Comparison of ENCODE assay signal across 1 cellular context in the genomic region with DNA sequence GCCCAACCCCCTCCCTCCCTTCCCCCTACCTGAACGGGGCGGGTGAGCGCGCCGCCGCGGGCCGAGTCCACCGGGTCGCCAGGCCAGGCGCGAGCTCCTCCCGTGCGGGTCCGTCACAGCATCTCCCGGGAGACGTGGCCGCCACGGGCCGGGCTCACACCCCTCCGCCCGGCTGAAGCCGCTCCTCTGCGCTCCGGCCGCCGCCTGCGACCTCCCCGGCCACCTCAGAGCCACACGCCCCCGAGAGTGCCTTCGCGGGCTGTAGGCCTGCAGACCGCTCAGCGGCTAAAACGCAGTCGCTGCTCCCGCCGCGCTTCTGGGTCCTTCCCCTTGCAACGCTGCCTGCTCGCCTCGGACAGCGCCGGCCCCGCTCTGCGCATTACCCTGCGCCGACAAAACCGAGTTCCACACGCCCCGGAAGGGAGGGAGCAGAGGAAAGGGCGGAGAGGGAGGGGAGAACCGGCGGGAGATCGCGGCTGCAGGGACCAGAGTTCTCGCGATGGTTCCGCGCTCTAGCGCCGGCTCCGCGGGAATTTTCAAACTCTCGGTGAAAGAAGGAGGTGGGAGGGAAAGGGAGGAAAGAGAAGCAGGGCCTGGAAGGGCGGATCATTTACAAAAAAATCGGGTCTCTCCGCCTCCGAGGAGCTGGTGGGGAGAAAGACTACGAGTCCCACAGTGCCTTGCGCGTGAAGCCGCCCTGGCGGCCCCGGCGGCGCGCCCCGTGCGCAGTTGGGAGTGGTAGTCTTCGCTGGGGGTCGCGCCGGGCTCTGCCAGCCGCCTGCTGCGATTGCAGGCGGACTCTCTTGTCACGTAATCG.
TF ChIP-seq lines count a peak whose summit lies in the region.

Gene AHCTF1, minus strand, starts transcription at position 400 of the 817 bp plus-strand sequence. CDS start 13,578 bp downstream, outside the sequence.

TF ChIP-seq in HepG2, 621 proteins besides CTCF, POLR2A, EP300 and RAD21 (continued from another document and continues in another):
- TF ChIP-seq, protein P1, sequence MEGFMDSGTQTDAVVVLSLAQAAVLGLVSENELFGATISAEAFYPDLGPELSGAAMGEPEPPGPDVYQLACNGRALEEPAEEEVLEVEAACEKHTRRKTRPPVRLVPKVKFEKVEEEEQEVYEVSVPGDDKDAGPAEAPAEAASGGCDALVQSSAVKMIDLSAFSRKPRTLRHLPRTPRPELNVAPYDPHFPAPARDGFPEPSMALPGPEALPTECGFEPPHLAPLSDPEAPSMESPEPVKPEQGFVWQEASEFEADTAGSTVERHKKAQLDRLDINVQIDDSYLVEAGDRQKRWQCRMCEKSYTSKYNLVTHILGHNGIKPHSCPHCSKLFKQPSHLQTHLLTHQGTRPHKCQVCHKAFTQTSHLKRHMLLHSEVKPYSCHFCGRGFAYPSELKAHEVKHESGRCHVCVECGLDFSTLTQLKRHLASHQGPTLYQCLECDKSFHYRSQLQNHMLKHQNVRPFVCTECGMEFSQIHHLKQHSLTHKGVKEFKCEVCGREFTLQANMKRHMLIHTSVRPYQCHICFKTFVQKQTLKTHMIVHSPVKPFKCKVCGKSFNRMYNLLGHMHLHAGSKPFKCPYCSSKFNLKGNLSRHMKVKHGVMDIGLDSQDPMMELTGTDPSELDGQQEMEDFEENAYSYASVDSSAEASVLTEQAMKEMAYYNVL (CRISPR knock-in tag; IDR thresholded peaks at IDR 0.05; ENCODE audit: borderline replicate concordance): peak; percentile 93
- no peak for TF ChIP-seq KDM1A (CRISPR knock-in tag; IDR thresholded peaks at IDR 0.05)
- TF ChIP-seq CCDC6 (CRISPR knock-in tag; IDR thresholded peaks at IDR 0.05): 0 out of 2 replicates have a peak, but pooled peaks have one; percentile 51
- no peak for TF ChIP-seq DMTF1 (CRISPR knock-in tag; IDR thresholded peaks at IDR 0.05)
- TF ChIP-seq ADNP (CRISPR knock-in tag; IDR thresholded peaks at IDR 0.05): no peak
- TF ChIP-seq MATR3 (CRISPR knock-in tag; IDR thresholded peaks at IDR 0.05): no peak
- peak; percentile 63; the same call in 1 of the 2 replicates for TF ChIP-seq SP140L (CRISPR knock-in tag; IDR thresholded peaks at IDR 0.05; ENCODE audit: borderline replicate concordance)
- no peak for TF ChIP-seq RELA (CRISPR knock-in tag; IDR thresholded peaks at IDR 0.05)
- TF ChIP-seq AKAP8 (CRISPR knock-in tag; IDR thresholded peaks at IDR 0.05): no peak; the same call in 1 of the 2 replicates
- TF ChIP-seq NFYC (CRISPR knock-in tag; IDR thresholded peaks at IDR 0.05): no peak; the same call in 1 of the 2 replicates
- TF ChIP-seq MXD1 (CRISPR knock-in tag; IDR thresholded peaks at IDR 0.05): peak; percentile 67; the same call in 1 of the 2 replicates
- TF ChIP-seq, protein P2, sequence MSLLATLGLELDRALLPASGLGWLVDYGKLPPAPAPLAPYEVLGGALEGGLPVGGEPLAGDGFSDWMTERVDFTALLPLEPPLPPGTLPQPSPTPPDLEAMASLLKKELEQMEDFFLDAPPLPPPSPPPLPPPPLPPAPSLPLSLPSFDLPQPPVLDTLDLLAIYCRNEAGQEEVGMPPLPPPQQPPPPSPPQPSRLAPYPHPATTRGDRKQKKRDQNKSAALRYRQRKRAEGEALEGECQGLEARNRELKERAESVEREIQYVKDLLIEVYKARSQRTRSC (CRISPR knock-in tag; IDR thresholded peaks at IDR 0.05; ENCODE audit: low read depth): no peak
- TF ChIP-seq ZNF234 (CRISPR knock-in tag; conservative IDR thresholded peaks at IDR 0.05): no peak
- no peak for TF ChIP-seq ZNF232 (CRISPR knock-in tag; IDR thresholded peaks at IDR 0.05; ENCODE audit: borderline replicate concordance)
- TF ChIP-seq, protein P3, sequence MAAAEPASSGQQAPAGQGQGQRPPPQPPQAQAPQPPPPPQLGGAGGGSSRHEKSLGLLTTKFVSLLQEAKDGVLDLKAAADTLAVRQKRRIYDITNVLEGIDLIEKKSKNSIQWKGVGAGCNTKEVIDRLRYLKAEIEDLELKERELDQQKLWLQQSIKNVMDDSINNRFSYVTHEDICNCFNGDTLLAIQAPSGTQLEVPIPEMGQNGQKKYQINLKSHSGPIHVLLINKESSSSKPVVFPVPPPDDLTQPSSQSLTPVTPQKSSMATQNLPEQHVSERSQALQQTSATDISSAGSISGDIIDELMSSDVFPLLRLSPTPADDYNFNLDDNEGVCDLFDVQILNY (CRISPR knock-in tag; conservative IDR thresholded peaks at IDR 0.05): peak; percentile 98
- TF ChIP-seq, protein P4, sequence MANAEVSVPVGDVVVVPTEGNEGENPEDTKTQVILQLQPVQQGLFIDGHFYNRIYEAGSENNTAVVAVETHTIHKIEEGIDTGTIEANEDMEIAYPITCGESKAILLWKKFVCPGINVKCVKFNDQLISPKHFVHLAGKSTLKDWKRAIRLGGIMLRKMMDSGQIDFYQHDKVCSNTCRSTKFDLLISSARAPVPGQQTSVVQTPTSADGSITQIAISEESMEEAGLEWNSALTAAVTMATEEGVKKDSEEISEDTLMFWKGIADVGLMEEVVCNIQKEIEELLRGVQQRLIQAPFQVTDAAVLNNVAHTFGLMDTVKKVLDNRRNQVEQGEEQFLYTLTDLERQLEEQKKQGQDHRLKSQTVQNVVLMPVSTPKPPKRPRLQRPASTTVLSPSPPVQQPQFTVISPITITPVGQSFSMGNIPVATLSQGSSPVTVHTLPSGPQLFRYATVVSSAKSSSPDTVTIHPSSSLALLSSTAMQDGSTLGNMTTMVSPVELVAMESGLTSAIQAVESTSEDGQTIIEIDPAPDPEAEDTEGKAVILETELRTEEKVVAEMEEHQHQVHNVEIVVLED (CRISPR knock-in tag; IDR thresholded peaks at IDR 0.05; ENCODE audit: borderline replicate concordance): peak; percentile 79; the same call in 1 of the 2 replicates
- no peak; the same call in 1 of the 2 replicates for TF ChIP-seq ZNF12 (CRISPR knock-in tag; IDR thresholded peaks at IDR 0.05)
- TF ChIP-seq ZNF605 (CRISPR knock-in tag; IDR thresholded peaks at IDR 0.05): peak; percentile 81
- TF ChIP-seq ATF2 (CRISPR knock-in tag; IDR thresholded peaks at IDR 0.05): no peak
- 0 out of 2 replicates have a peak, but pooled peaks have one; percentile 21 for TF ChIP-seq HNRNPL (IDR thresholded peaks at IDR 0.05; ENCODE audit: low read depth, low read length)
- no peak for TF ChIP-seq CBX2 (IDR thresholded peaks at IDR 0.05; ENCODE audit: low read depth, low read length)
- no peak for TF ChIP-seq CBX2 (CRISPR knock-in tag; IDR thresholded peaks at IDR 0.05; ENCODE audit: low read depth)
- TF ChIP-seq, protein P5, sequence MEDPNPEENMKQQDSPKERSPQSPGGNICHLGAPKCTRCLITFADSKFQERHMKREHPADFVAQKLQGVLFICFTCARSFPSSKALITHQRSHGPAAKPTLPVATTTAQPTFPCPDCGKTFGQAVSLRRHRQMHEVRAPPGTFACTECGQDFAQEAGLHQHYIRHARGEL (CRISPR knock-in tag; IDR thresholded peaks at IDR 0.05): 0 out of 2 replicates have a peak, but pooled peaks have one; percentile 31
- peak; percentile 71 for TF ChIP-seq MYC (CRISPR knock-in tag; IDR thresholded peaks at IDR 0.05; ENCODE audit: borderline replicate concordance)
- TF ChIP-seq, protein P6, sequence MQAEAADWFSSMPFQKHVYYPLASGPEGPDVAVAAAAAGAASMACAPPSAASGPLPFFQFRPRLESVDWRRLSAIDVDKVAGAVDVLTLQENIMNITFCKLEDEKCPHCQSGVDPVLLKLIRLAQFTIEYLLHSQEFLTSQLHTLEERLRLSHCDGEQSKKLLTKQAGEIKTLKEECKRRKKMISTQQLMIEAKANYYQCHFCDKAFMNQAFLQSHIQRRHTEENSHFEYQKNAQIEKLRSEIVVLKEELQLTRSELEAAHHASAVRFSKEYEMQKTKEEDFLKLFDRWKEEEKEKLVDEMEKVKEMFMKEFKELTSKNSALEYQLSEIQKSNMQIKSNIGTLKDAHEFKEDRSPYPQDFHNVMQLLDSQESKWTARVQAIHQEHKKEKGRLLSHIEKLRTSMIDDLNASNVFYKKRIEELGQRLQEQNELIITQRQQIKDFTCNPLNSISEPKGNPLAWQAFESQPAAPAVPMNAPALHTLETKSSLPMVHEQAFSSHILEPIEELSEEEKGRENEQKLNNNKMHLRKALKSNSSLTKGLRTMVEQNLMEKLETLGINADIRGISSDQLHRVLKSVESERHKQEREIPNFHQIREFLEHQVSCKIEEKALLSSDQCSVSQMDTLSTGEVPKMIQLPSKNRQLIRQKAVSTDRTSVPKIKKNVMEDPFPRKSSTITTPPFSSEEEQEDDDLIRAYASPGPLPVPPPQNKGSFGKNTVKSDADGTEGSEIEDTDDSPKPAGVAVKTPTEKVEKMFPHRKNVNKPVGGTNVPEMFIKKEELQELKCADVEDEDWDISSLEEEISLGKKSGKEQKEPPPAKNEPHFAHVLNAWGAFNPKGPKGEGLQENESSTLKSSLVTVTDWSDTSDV (CRISPR knock-in tag; IDR thresholded peaks at IDR 0.05): peak; percentile 30; the same call in 1 of the 2 replicates
- no peak for TF ChIP-seq ZNF44 (CRISPR knock-in tag; IDR thresholded peaks at IDR 0.05)
- no peak; the same call in none of the 2 replicates for TF ChIP-seq ZNF589 (CRISPR knock-in tag; conservative IDR thresholded peaks at IDR 0.05)
- TF ChIP-seq, protein P7, sequence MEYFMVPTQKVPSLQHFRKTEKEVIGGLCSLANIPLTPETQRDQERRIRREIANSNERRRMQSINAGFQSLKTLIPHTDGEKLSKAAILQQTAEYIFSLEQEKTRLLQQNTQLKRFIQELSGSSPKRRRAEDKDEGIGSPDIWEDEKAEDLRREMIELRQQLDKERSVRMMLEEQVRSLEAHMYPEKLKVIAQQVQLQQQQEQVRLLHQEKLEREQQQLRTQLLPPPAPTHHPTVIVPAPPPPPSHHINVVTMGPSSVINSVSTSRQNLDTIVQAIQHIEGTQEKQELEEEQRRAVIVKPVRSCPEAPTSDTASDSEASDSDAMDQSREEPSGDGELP (IDR thresholded peaks at IDR 0.05; ENCODE audit: borderline replicate concordance, low read depth): peak; percentile 62; the same call in 1 of the 2 replicates
- peak; percentile 32 to 90; a peak in 1 of 4 replicates for TF ChIP-seq KLF16 (CRISPR knock-in tag; IDR thresholded peaks at IDR 0.05)
- TF ChIP-seq PPARG (CRISPR knock-in tag; conservative IDR thresholded peaks at IDR 0.05): peak; percentile 13; the same call in 1 of the 2 replicates
- peak; percentile 75; the same call in 1 of the 2 replicates for TF ChIP-seq ZNF567 (CRISPR knock-in tag; IDR thresholded peaks at IDR 0.05; ENCODE audit: borderline replicate concordance)
- peak; percentile 28; the same call in 1 of the 2 replicates for TF ChIP-seq RNF219 (CRISPR knock-in tag; IDR thresholded peaks at IDR 0.05)
- TF ChIP-seq, protein P8, sequence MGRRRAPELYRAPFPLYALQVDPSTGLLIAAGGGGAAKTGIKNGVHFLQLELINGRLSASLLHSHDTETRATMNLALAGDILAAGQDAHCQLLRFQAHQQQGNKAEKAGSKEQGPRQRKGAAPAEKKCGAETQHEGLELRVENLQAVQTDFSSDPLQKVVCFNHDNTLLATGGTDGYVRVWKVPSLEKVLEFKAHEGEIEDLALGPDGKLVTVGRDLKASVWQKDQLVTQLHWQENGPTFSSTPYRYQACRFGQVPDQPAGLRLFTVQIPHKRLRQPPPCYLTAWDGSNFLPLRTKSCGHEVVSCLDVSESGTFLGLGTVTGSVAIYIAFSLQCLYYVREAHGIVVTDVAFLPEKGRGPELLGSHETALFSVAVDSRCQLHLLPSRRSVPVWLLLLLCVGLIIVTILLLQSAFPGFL (CRISPR knock-in tag; IDR thresholded peaks at IDR 0.05): no peak
